Comparison of ENCODE assay signal across 8 cellular contexts in genomic region chr4:169619518-169619957, GRCh38. TPM values are rescaled to one million over a fixed set of nuclear protein-coding genes. Genes with fewer than 3 reads are reported as not detected.
DNase-seq lines count a peak whose midpoint lies in the region; ATAC-seq and TF ChIP-seq lines count a peak whose summit lies in the region.

No MANE protein-coding gene starts in this region.

- DNase-seq in DND-41 (peak; percentile 46), HT-29 (ENCODE audit: low spot score) (peak; percentile 77), RWPE1 (ENCODE audit: low spot score) (peak; percentile 52), glomerular endothelial cell (ENCODE audit: extremely low read depth, low read depth, low spot score) (peak; percentile 42), nucleus accumbens (lab: John Stamatoyannopoulos, UW) (peak in 45 of 56 donors; percentile 4 to 57 (median 27)), NCI-H774 (lab: John Stamatoyannopoulos, UW) (no peak)
- DNase-seq in activated naive CD4-positive, alpha-beta T cell treated with Interleukin-2 at 50 U/mL for 16 hours = peak; percentile 52

- CTCF ChIA-PET in RWPE1 (lab: Yijun Ruan, JAX) = interaction anchor here (0.7 kb wide), 1 partner anchor 14 kb away, joined by 3 read pairs; no protein-coding TSS in a partner anchor

- POLR2A ChIA-PET in RWPE1 (lab: Yijun Ruan, JAX; ENCODE audit: low non-redundant PET) = interaction anchor here (0.5 kb wide), 1 partner anchor 430 kb away, joined by 3 read pairs; no protein-coding TSS in a partner anchor

- peak overlapping the region; percentile 71 to 74 for H3K4me3 ChIP-seq in DND-41 (ENCODE audit: low read depth in 1 of 2, low read length in 2 of 2)

- H3K9me3 ChIP-seq in DND-41 (ENCODE audit: insufficient read depth, low read length, severe bottlenecking) = no peaks in the 10 kb centered on the region

- no peaks in the 10 kb centered on the region for H3K27me3 ChIP-seq in DND-41 (ENCODE audit: insufficient read depth, low read length, poor library complexity)

- ATAC-seq in DND-41 (ENCODE audit: insufficient read depth, low read depth) (peak; percentile 46), GM21423 (IDR thresholded peaks at IDR 0.05; ENCODE audit: unreplicated experiment) (peak; percentile 31)

- H3K4me1 ChIP-seq in DND-41 (ENCODE audit: insufficient read depth, low read length) = peaks cover 40% of the 10 kb centered on the region

- H4K20me1 ChIP-seq in DND-41 (ENCODE audit: insufficient read depth, low read length) = peaks cover 6% of the 10 kb centered on the region; the same call in 1 of the 2 replicates

- peak; percentile 65 for TF ChIP-seq CTCF in DND-41 (IDR thresholded peaks at IDR 0.05; ENCODE audit: borderline replicate concordance, extremely low read depth, low read length, poor library complexity, severe bottlenecking)
- TF ChIP-seq CTCF in RWPE1 (conservative IDR thresholded peaks at IDR 0.05; ENCODE audit: low read depth) = peak; percentile 64

- H3K9ac ChIP-seq in DND-41 (ENCODE audit: low read depth, low read length) = peak overlapping the region; percentile 80

- H3K27ac ChIP-seq in DND-41 (ENCODE audit: low read length) (peak overlapping the region; percentile 80), RWPE1 (peak overlapping the region; percentile 91)

- H3K79me2 ChIP-seq in DND-41 (ENCODE audit: insufficient read depth, low read length) = peaks cover 43% of the 10 kb centered on the region

- H2AFZ ChIP-seq in DND-41 (ENCODE audit: low read depth, low read length) = peak overlapping the region; percentile 93

- peak overlapping the region; percentile 88 for H3K4me2 ChIP-seq in DND-41 (ENCODE audit: insufficient read depth, low read length)

- H3K36me3 ChIP-seq in DND-41 (ENCODE audit: insufficient read depth, low read length) = no peaks in the 10 kb centered on the region

RNA-seq across cellular contexts. Expression of gene CLCN3, which starts 0.8 kb away (rescaled TPM):
- 15.5 and 17.5 TPM in 2 replicates for total RNA-seq in HT-29 (2014; rRNA removed; shearing (Covaris generic))
- 39.4 and 45.1 TPM in 2 replicates for total RNA-seq in glomerular endothelial cell

RNA-seq across cellular contexts. Expression of gene NEK1, which starts 7.2 kb away (rescaled TPM):
- 0.55 and 1.4 TPM in 2 replicates for total RNA-seq in HT-29 (2014; rRNA removed; shearing (Covaris generic))
- 9.9 and 10.2 TPM in 2 replicates for total RNA-seq in glomerular endothelial cell
